Comparison of ENCODE assay signal across 15 cellular contexts in genomic region chr12:2009623-2010022, GRCh38. TPM values are rescaled to one million over a fixed set of nuclear protein-coding genes. Genes with fewer than 3 reads are reported as not detected.
DNase-seq lines count a peak whose midpoint lies in the region; ATAC-seq and TF ChIP-seq lines count a peak whose summit lies in the region.
"Had no signal": no experiment of that assay in that cellular context is flagged by ENCODE, and none has a peak within 500 bp of the region (broad histone marks: within the 10 kb centered on the region; RNA-seq: fewer than 3 reads in every experiment).

No MANE protein-coding gene starts in this region.

- TF ChIP-seq CTCF in 22Rv1 (IDR thresholded peaks at IDR 0.05) (peak; percentile 20), GM13977 (IDR thresholded peaks at IDR 0.05; ENCODE audit: extremely low read depth, insufficient read depth, missing control alignments) (peak; percentile 15), OCI-LY1 (IDR thresholded peaks at IDR 0.05; ENCODE audit: low read length) (peak; percentile 44; the same call in 1 of the 2 replicates), fibroblast of the aortic adventitia (IDR thresholded peaks at IDR 0.05; ENCODE audit: insufficient read depth, low read length) (peak; percentile 5)

- ATAC-seq in GM19023 (IDR thresholded peaks at IDR 0.05; ENCODE audit: unreplicated experiment), result no peak
- ATAC-seq in HG02798 (IDR thresholded peaks at IDR 0.05; ENCODE audit: poor library complexity, unreplicated experiment), result no peak

- 0 out of 2 replicates have a peak, but pooled peaks cover 4% of the 10 kb centered on the region for H3K27me3 ChIP-seq in OCI-LY1 (ENCODE audit: insufficient read depth, low read length)

- H3K9me2 ChIP-seq in OCI-LY1 (ENCODE audit: low read depth, low read length), result no peaks in the 10 kb centered on the region

- H3K4me1 ChIP-seq in OCI-LY1 (ENCODE audit: insufficient read depth, low read length, severe bottlenecking), result peaks cover 3% of the 10 kb centered on the region
- H3K4me1 ChIP-seq: prostate gland had no signal

- H3K79me2 ChIP-seq in OCI-LY1 (ENCODE audit: insufficient read depth, low read length), result no peaks in the 10 kb centered on the region

- H3K9me3 ChIP-seq in OCI-LY1 (ENCODE audit: low read length), result no peaks in the 10 kb centered on the region
- H3K9me3 ChIP-seq: prostate gland had no signal

- H3K27ac ChIP-seq in 22Rv1 (no peak overlapping the region), OCI-LY1 (ENCODE audit: low read depth, low read length, poor library complexity, severe bottlenecking) (no peak overlapping the region)
- H3K27ac ChIP-seq: prostate gland, SK-N-MC had no signal

- no peak for DNase-seq in GM13977 (ENCODE audit: low spot score)
- DNase-seq in fibroblast of the aortic adventitia (ENCODE audit: low read depth), result no peak
- no peak for DNase-seq in D341Med (ENCODE audit: low spot score)
- DNase-seq in stimulated activated CD4-positive, alpha-beta T cell treated with anti-CD3 and anti-CD28 coated beads, Interleukin-4, amount 100 ng/mL, for 4 hours, result no peak
- DNase-seq: activated CD8-positive, alpha-beta memory T cell treated with anti-CD3 and anti-CD28 coated beads, Interleukin-2, amount 50 U/mL, for 4 hours; activated naive CD8-positive, alpha-beta T cell treated with anti-CD3 and anti-CD28 coated beads, Interleukin-2, amount 10 ng/mL, durations not matched to agents 7 days and 5 days; DMS79 treated with DMSO at 0.1 percent for 48 hours; immature natural killer cell; NCI-H1694 treated with DMSO at 0.1 percent for 48 hours had no signal

- H3K9ac ChIP-seq in OCI-LY1 (ENCODE audit: low read length), result no peak overlapping the region

- no peaks in the 10 kb centered on the region for H3K36me3 ChIP-seq in OCI-LY1 (ENCODE audit: insufficient read depth, low read length)
- H3K36me3 ChIP-seq: prostate gland had no signal

- 0 out of 2 replicates have a peak, but pooled peaks cover 4% of the 10 kb centered on the region for H3F3A ChIP-seq in OCI-LY1 (ENCODE audit: insufficient read depth, low read length)

- H3K4me3 ChIP-seq in OCI-LY1 (ENCODE audit: low read depth, low read length, poor library complexity, severe bottlenecking), result no peak overlapping the region
- H3K4me3 ChIP-seq in fibroblast of the aortic adventitia (ENCODE audit: low read depth, low read length), result no peak overlapping the region
- H3K4me3 ChIP-seq: prostate gland, SK-N-MC had no signal

- in situ Hi-C loops in GM13977 (cut with MboI; ENCODE audit: low pct_unique_long_range_greater_than_20kb, low sequenced_read_pairs, unreplicated experiment), result no loop called here

- H4K20me1 ChIP-seq in OCI-LY1 (ENCODE audit: insufficient read depth, low read length), result no peaks in the 10 kb centered on the region

- H2AFZ ChIP-seq in OCI-LY1 (ENCODE audit: low read length), result no peak overlapping the region

- no peak overlapping the region for H3K4me2 ChIP-seq in OCI-LY1 (ENCODE audit: low read length)

RNA-seq across cellular contexts. Expression of gene DCP1B, which starts 5.4 kb away (rescaled TPM):
- total RNA-seq in fibroblast of the aortic adventitia (ENCODE audit: low replicate concordance), result 6.2 and 23.5 TPM in 2 replicates

RNA-seq across cellular contexts. Expression of gene CACNA1C, which starts 43.2 kb away (rescaled TPM):
- 6.0 and 16.6 TPM in 2 replicates for total RNA-seq in fibroblast of the aortic adventitia (ENCODE audit: low replicate concordance)
